In the genomic region with DNA sequence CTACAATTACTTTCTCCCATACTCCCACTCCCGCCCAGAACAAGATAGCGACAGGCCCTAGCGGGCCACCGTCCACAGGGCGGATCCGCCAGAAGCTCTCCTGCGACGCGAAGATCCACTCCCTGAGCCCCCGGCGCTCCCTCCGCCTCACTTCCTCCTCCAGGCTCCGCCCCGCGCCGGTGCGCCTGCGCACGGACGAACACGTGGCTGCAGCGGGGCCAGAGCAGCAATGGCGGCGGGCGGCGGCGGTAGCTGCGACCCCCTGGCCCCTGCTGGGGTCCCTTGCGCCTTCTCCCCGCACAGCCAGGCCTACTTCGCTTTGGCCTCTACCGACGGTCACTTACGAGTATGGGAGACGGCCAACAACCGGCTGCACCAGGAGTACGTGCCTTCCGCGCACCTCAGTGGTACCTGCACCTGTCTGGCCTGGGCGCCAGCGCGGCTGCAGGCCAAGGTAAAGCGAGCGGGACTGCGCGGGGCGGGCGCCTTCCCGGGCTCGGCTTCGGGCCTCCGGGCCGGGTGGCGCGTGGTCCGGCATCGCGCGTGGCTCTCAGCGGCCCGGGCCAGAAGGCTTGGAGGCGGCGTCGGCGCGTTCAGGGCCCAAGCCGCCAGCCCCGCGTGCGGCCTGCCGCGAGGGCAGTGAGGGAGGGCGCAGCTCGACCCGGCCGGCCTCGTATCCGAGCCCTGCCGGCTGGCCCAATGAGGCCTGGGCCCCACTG, we compare ENCODE assay signal across 1 cellular context.
TF ChIP-seq lines count a peak whose summit lies in the region.

A gene with protein sequence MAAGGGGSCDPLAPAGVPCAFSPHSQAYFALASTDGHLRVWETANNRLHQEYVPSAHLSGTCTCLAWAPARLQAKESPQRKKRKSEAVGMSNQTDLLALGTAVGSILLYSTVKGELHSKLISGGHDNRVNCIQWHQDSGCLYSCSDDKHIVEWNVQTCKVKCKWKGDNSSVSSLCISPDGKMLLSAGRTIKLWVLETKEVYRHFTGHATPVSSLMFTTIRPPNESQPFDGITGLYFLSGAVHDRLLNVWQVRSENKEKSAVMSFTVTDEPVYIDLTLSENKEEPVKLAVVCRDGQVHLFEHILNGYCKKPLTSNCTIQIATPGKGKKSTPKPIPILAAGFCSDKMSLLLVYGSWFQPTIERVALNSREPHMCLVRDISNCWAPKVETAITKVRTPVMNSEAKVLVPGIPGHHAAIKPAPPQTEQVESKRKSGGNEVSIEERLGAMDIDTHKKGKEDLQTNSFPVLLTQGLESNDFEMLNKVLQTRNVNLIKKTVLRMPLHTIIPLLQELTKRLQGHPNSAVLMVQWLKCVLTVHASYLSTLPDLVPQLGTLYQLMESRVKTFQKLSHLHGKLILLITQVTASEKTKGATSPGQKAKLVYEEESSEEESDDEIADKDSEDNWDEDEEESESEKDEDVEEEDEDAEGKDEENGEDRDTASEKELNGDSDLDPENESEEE (plus strand): TSS at position 198 of the 719 bp plus-strand sequence. CDS start 32 bp downstream, at position 230.

TF ChIP-seq in HepG2, 621 proteins besides CTCF, POLR2A, EP300 and RAD21 (continued from another document and continues in another):
- TF ChIP-seq, protein P1, sequence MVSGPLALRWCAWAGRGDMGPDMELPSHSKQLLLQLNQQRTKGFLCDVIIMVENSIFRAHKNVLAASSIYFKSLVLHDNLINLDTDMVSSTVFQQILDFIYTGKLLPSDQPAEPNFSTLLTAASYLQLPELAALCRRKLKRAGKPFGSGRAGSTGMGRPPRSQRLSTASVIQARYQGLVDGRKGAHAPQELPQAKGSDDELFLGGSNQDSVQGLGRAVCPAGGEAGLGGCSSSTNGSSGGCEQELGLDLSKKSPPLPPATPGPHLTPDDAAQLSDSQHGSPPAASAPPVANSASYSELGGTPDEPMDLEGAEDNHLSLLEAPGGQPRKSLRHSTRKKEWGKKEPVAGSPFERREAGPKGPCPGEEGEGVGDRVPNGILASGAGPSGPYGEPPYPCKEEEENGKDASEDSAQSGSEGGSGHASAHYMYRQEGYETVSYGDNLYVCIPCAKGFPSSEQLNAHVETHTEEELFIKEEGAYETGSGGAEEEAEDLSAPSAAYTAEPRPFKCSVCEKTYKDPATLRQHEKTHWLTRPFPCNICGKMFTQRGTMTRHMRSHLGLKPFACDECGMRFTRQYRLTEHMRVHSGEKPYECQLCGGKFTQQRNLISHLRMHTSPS (CRISPR knock-in tag; IDR thresholded peaks at IDR 0.05; ENCODE audit: low read depth): no peak; the same call in 1 of the 2 replicates
- TF ChIP-seq, protein P2, sequence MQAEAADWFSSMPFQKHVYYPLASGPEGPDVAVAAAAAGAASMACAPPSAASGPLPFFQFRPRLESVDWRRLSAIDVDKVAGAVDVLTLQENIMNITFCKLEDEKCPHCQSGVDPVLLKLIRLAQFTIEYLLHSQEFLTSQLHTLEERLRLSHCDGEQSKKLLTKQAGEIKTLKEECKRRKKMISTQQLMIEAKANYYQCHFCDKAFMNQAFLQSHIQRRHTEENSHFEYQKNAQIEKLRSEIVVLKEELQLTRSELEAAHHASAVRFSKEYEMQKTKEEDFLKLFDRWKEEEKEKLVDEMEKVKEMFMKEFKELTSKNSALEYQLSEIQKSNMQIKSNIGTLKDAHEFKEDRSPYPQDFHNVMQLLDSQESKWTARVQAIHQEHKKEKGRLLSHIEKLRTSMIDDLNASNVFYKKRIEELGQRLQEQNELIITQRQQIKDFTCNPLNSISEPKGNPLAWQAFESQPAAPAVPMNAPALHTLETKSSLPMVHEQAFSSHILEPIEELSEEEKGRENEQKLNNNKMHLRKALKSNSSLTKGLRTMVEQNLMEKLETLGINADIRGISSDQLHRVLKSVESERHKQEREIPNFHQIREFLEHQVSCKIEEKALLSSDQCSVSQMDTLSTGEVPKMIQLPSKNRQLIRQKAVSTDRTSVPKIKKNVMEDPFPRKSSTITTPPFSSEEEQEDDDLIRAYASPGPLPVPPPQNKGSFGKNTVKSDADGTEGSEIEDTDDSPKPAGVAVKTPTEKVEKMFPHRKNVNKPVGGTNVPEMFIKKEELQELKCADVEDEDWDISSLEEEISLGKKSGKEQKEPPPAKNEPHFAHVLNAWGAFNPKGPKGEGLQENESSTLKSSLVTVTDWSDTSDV (CRISPR knock-in tag; IDR thresholded peaks at IDR 0.05): peak; percentile 94; the same call in 1 of the 2 replicates
- TF ChIP-seq, protein P3, sequence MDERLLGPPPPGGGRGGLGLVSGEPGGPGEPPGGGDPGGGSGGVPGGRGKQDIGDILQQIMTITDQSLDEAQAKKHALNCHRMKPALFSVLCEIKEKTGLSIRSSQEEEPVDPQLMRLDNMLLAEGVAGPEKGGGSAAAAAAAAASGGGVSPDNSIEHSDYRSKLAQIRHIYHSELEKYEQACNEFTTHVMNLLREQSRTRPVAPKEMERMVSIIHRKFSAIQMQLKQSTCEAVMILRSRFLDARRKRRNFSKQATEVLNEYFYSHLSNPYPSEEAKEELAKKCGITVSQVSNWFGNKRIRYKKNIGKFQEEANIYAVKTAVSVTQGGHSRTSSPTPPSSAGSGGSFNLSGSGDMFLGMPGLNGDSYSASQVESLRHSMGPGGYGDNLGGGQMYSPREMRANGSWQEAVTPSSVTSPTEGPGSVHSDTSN (CRISPR knock-in tag; IDR thresholded peaks at IDR 0.05): no peak
- TF ChIP-seq, protein P4, sequence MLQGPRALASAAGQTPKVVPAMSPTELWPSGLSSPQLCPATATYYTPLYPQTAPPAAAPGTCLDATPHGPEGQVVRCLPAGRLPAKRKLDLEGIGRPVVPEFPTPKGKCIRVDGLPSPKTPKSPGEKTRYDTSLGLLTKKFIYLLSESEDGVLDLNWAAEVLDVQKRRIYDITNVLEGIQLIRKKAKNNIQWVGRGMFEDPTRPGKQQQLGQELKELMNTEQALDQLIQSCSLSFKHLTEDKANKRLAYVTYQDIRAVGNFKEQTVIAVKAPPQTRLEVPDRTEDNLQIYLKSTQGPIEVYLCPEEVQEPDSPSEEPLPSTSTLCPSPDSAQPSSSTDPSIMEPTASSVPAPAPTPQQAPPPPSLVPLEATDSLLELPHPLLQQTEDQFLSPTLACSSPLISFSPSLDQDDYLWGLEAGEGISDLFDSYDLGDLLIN (CRISPR knock-in tag; IDR thresholded peaks at IDR 0.05; ENCODE audit: borderline replicate concordance): no peak
- TF ChIP-seq CBX2 (IDR thresholded peaks at IDR 0.05; ENCODE audit: low read depth, low read length) (no peak), CBX2 (CRISPR knock-in tag; IDR thresholded peaks at IDR 0.05; ENCODE audit: low read depth) (no peak; the same call in 1 of the 2 replicates), ZBTB1 (CRISPR knock-in tag; IDR thresholded peaks at IDR 0.05; ENCODE audit: borderline replicate concordance) (no peak), ZMYM3 (CRISPR knock-in tag; IDR thresholded peaks at IDR 0.05) (peak; percentile 39; the same call in 1 of the 2 replicates), NCOA5 (CRISPR knock-in tag; IDR thresholded peaks at IDR 0.05) (no peak), POLR2G (IDR thresholded peaks at IDR 0.05; ENCODE audit: low read depth, low read length) (peak; percentile 98), FOXK2 (IDR thresholded peaks at IDR 0.05) (no peak), ZNF329 (CRISPR knock-in tag; IDR thresholded peaks at IDR 0.05; ENCODE audit: low read depth) (peak; percentile 93), KLF6 (CRISPR knock-in tag; IDR thresholded peaks at IDR 0.05) (peak; percentile 86), MYC (CRISPR knock-in tag; IDR thresholded peaks at IDR 0.05; ENCODE audit: borderline replicate concordance) (peak; percentile 100), SIN3B (IDR thresholded peaks at IDR 0.05; ENCODE audit: low read length) (no peak; the same call in 1 of the 2 replicates), FIP1L1 (IDR thresholded peaks at IDR 0.05; ENCODE audit: borderline replicate concordance, insufficient read depth, low read depth, low read length) (peak; percentile 96; the same call in 1 of the 2 replicates), HDAC2 (CRISPR knock-in tag; IDR thresholded peaks at IDR 0.05) (peak; percentile 87), ZNF256 (CRISPR knock-in tag; conservative IDR thresholded peaks at IDR 0.05) (peak; percentile 28; the same call in 1 of the 2 replicates), TAF15 (IDR thresholded peaks at IDR 0.05; ENCODE audit: low read depth, low read length, poor library complexity, severe bottlenecking) (peak; percentile 62), ZNF792 (CRISPR knock-in tag; IDR thresholded peaks at IDR 0.05) (peak; percentile 79), HNF4G (IDR thresholded peaks at IDR 0.05; ENCODE audit: borderline replicate concordance, low read depth, low read length) (peak; percentile 43; the same call in 1 of the 2 replicates), HNF4G (CRISPR knock-in tag; IDR thresholded peaks at IDR 0.05; ENCODE audit: borderline replicate concordance, low read depth) (0 out of 2 replicates have a peak, but pooled peaks have one; percentile 38), ZNF556 (CRISPR knock-in tag; IDR thresholded peaks at IDR 0.05; ENCODE audit: borderline replicate concordance) (peak; percentile 96), ZNF629 (CRISPR knock-in tag; conservative IDR thresholded peaks at IDR 0.05) (no peak; the same call in 1 of the 2 replicates), ZNF644 (CRISPR knock-in tag; IDR thresholded peaks at IDR 0.05; ENCODE audit: low read depth) (0 out of 2 replicates have a peak, but pooled peaks have one; percentile 14), GTF2F1 (IDR thresholded peaks at IDR 0.05; ENCODE audit: low read length) (no peak)
- TF ChIP-seq, protein P5, sequence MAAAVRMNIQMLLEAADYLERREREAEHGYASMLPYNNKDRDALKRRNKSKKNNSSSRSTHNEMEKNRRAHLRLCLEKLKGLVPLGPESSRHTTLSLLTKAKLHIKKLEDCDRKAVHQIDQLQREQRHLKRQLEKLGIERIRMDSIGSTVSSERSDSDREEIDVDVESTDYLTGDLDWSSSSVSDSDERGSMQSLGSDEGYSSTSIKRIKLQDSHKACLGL (CRISPR knock-in tag; IDR thresholded peaks at IDR 0.05): peak; percentile 98
- TF ChIP-seq, protein P6, sequence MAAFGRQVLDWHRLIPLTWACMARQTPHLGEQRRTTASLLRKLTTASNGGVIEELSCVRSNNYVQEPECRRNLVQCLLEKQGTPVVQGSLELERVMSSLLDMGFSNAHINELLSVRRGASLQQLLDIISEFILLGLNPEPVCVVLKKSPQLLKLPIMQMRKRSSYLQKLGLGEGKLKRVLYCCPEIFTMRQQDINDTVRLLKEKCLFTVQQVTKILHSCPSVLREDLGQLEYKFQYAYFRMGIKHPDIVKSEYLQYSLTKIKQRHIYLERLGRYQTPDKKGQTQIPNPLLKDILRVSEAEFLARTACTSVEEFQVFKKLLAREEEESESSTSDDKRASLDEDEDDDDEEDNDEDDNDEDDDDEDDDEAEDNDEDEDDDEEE (CRISPR knock-in tag; IDR thresholded peaks at IDR 0.05): peak; percentile 83
- TF ChIP-seq, protein P7, sequence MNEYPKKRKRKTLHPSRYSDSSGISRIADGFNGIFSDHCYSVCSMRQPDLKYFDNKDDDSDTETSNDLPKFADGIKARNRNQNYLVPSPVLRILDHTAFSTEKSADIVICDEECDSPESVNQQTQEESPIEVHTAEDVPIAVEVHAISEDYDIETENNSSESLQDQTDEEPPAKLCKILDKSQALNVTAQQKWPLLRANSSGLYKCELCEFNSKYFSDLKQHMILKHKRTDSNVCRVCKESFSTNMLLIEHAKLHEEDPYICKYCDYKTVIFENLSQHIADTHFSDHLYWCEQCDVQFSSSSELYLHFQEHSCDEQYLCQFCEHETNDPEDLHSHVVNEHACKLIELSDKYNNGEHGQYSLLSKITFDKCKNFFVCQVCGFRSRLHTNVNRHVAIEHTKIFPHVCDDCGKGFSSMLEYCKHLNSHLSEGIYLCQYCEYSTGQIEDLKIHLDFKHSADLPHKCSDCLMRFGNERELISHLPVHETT (CRISPR knock-in tag; conservative IDR thresholded peaks at IDR 0.05): peak; percentile 62; the same call in 1 of the 2 replicates
- TF ChIP-seq, protein P8, sequence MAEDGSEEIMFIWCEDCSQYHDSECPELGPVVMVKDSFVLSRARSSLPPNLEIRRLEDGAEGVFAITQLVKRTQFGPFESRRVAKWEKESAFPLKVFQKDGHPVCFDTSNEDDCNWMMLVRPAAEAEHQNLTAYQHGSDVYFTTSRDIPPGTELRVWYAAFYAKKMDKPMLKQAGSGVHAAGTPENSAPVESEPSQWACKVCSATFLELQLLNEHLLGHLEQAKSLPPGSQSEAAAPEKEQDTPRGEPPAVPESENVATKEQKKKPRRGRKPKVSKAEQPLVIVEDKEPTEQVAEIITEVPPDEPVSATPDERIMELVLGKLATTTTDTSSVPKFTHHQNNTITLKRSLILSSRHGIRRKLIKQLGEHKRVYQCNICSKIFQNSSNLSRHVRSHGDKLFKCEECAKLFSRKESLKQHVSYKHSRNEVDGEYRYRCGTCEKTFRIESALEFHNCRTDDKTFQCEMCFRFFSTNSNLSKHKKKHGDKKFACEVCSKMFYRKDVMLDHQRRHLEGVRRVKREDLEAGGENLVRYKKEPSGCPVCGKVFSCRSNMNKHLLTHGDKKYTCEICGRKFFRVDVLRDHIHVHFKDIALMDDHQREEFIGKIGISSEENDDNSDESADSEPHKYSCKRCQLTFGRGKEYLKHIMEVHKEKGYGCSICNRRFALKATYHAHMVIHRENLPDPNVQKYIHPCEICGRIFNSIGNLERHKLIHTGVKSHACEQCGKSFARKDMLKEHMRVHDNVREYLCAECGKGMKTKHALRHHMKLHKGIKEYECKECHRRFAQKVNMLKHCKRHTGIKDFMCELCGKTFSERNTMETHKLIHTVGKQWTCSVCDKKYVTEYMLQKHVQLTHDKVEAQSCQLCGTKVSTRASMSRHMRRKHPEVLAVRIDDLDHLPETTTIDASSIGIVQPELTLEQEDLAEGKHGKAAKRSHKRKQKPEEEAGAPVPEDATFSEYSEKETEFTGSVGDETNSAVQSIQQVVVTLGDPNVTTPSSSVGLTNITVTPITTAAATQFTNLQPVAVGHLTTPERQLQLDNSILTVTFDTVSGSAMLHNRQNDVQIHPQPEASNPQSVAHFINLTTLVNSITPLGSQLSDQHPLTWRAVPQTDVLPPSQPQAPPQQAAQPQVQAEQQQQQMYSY (CRISPR knock-in tag; IDR thresholded peaks at IDR 0.05): no peak
